Comparison of ENCODE assay signal across 1 cellular context in genomic region chr9:133385452-133385851, GRCh38.
TF ChIP-seq lines count a peak whose summit lies in the region.

No MANE protein-coding gene starts in this region.

TF ChIP-seq in HepG2, 621 proteins besides CTCF, POLR2A, EP300 and RAD21:
- TF ChIP-seq ZNF567 (CRISPR knock-in tag; IDR thresholded peaks at IDR 0.05; ENCODE audit: borderline replicate concordance) = 0 out of 2 replicates have a peak, but pooled peaks have one; percentile 3
- no peak for TF ChIP-seq CENPBD1 (CRISPR knock-in tag; IDR thresholded peaks at IDR 0.05; ENCODE audit: borderline replicate concordance, low read depth)
- 0 out of 2 replicates have a peak, but pooled peaks have one; percentile 12 for TF ChIP-seq WIZ (CRISPR knock-in tag; IDR thresholded peaks at IDR 0.05)
- TF ChIP-seq HCFC1 (IDR thresholded peaks at IDR 0.05; ENCODE audit: low read depth, low read length) = no peak
- no peak for TF ChIP-seq ZBTB25 (CRISPR knock-in tag; IDR thresholded peaks at IDR 0.05)
- TF ChIP-seq ZNF512 (CRISPR knock-in tag; IDR thresholded peaks at IDR 0.05) = no peak
TF ChIP-seq in HepG2: peak in this region for 2.
